Comparison of ENCODE assay signal across 1 cellular context in the genomic region with DNA sequence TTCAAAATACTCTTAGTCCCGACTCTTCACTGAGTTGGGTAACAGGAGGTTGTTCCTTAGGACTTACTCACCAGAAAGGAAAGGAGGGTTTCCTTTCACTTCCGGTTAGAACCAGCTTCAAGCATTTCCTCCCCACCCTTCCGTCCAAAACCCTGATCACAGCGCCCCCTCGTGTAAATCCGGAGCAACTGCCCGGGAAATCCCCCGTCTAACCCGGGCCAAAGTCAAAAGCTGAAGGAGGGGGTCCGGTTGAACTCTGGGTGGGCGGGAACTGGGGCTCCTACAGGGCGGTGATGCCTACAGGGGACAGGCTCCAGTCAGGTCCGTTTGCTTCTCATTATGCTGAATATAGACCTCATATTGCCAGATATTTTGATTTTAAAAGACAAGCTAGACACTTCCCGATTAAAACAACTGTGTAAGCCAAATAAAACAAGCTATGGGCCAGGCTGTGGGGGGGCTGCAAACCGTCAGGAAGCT.
TF ChIP-seq lines count a peak whose summit lies in the region.

No MANE protein-coding gene starts in this region.

TF ChIP-seq in HepG2, 621 proteins besides CTCF, POLR2A, EP300 and RAD21 (continued from another document and continues in another):
- TF ChIP-seq, protein P1, sequence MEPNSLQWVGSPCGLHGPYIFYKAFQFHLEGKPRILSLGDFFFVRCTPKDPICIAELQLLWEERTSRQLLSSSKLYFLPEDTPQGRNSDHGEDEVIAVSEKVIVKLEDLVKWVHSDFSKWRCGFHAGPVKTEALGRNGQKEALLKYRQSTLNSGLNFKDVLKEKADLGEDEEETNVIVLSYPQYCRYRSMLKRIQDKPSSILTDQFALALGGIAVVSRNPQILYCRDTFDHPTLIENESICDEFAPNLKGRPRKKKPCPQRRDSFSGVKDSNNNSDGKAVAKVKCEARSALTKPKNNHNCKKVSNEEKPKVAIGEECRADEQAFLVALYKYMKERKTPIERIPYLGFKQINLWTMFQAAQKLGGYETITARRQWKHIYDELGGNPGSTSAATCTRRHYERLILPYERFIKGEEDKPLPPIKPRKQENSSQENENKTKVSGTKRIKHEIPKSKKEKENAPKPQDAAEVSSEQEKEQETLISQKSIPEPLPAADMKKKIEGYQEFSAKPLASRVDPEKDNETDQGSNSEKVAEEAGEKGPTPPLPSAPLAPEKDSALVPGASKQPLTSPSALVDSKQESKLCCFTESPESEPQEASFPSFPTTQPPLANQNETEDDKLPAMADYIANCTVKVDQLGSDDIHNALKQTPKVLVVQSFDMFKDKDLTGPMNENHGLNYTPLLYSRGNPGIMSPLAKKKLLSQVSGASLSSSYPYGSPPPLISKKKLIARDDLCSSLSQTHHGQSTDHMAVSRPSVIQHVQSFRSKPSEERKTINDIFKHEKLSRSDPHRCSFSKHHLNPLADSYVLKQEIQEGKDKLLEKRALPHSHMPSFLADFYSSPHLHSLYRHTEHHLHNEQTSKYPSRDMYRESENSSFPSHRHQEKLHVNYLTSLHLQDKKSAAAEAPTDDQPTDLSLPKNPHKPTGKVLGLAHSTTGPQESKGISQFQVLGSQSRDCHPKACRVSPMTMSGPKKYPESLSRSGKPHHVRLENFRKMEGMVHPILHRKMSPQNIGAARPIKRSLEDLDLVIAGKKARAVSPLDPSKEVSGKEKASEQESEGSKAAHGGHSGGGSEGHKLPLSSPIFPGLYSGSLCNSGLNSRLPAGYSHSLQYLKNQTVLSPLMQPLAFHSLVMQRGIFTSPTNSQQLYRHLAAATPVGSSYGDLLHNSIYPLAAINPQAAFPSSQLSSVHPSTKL (CRISPR knock-in tag; IDR thresholded peaks at IDR 0.05): peak; percentile 45
- no peak for TF ChIP-seq ZNF143 (CRISPR knock-in tag; IDR thresholded peaks at IDR 0.05)
- TF ChIP-seq CHCHD3 (CRISPR knock-in tag; IDR thresholded peaks at IDR 0.05): no peak
- TF ChIP-seq, protein P2, sequence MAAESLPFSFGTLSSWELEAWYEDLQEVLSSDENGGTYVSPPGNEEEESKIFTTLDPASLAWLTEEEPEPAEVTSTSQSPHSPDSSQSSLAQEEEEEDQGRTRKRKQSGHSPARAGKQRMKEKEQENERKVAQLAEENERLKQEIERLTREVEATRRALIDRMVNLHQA (CRISPR knock-in tag; IDR thresholded peaks at IDR 0.05): no peak
- TF ChIP-seq KLF16 (CRISPR knock-in tag; IDR thresholded peaks at IDR 0.05): peak in 1 of 2 experiments; percentile 58; a peak in 1 of 4 replicates
- TF ChIP-seq, protein P3, sequence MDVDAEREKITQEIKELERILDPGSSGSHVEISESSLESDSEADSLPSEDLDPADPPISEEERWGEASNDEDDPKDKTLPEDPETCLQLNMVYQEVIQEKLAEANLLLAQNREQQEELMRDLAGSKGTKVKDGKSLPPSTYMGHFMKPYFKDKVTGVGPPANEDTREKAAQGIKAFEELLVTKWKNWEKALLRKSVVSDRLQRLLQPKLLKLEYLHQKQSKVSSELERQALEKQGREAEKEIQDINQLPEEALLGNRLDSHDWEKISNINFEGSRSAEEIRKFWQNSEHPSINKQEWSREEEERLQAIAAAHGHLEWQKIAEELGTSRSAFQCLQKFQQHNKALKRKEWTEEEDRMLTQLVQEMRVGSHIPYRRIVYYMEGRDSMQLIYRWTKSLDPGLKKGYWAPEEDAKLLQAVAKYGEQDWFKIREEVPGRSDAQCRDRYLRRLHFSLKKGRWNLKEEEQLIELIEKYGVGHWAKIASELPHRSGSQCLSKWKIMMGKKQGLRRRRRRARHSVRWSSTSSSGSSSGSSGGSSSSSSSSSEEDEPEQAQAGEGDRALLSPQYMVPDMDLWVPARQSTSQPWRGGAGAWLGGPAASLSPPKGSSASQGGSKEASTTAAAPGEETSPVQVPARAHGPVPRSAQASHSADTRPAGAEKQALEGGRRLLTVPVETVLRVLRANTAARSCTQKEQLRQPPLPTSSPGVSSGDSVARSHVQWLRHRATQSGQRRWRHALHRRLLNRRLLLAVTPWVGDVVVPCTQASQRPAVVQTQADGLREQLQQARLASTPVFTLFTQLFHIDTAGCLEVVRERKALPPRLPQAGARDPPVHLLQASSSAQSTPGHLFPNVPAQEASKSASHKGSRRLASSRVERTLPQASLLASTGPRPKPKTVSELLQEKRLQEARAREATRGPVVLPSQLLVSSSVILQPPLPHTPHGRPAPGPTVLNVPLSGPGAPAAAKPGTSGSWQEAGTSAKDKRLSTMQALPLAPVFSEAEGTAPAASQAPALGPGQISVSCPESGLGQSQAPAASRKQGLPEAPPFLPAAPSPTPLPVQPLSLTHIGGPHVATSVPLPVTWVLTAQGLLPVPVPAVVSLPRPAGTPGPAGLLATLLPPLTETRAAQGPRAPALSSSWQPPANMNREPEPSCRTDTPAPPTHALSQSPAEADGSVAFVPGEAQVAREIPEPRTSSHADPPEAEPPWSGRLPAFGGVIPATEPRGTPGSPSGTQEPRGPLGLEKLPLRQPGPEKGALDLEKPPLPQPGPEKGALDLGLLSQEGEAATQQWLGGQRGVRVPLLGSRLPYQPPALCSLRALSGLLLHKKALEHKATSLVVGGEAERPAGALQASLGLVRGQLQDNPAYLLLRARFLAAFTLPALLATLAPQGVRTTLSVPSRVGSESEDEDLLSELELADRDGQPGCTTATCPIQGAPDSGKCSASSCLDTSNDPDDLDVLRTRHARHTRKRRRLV (CRISPR knock-in tag; IDR thresholded peaks at IDR 0.05): peak; percentile 74; the same call in 1 of the 2 replicates
- no peak for TF ChIP-seq ZNF547 (CRISPR knock-in tag; IDR thresholded peaks at IDR 0.05)
- TF ChIP-seq ZBTB3 (CRISPR knock-in tag; IDR thresholded peaks at IDR 0.05; ENCODE audit: borderline replicate concordance, low read depth): no peak
- TF ChIP-seq RBM22 (optimal IDR thresholded peaks at IDR 0.05; ENCODE audit: low read length): no peak
- 0 out of 2 replicates have a peak, but pooled peaks have one; percentile 22 for TF ChIP-seq ZNF264 (CRISPR knock-in tag; IDR thresholded peaks at IDR 0.05)
- no peak for TF ChIP-seq ZNF350 (CRISPR knock-in tag; IDR thresholded peaks at IDR 0.05; ENCODE audit: borderline replicate concordance, low read depth)
- TF ChIP-seq SPEN (CRISPR knock-in tag; IDR thresholded peaks at IDR 0.05; ENCODE audit: low read depth): 0 out of 2 replicates have a peak, but pooled peaks have one; percentile 20
- TF ChIP-seq, protein P4, sequence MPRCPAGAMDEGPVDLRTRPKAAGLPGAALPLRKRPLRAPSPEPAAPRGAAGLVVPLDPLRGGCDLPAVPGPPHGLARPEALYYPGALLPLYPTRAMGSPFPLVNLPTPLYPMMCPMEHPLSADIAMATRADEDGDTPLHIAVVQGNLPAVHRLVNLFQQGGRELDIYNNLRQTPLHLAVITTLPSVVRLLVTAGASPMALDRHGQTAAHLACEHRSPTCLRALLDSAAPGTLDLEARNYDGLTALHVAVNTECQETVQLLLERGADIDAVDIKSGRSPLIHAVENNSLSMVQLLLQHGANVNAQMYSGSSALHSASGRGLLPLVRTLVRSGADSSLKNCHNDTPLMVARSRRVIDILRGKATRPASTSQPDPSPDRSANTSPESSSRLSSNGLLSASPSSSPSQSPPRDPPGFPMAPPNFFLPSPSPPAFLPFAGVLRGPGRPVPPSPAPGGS (CRISPR knock-in tag; IDR thresholded peaks at IDR 0.05): no peak
- TF ChIP-seq ESRRA (CRISPR knock-in tag; IDR thresholded peaks at IDR 0.05; ENCODE audit: low read depth): peak; percentile 36; the same call in 1 of the 2 replicates
- no peak for TF ChIP-seq MIXL1 (CRISPR knock-in tag; IDR thresholded peaks at IDR 0.05)
- TF ChIP-seq KAT8 (CRISPR knock-in tag; IDR thresholded peaks at IDR 0.05): peak; percentile 78
- TF ChIP-seq SNAI1 (CRISPR knock-in tag; IDR thresholded peaks at IDR 0.05; ENCODE audit: borderline replicate concordance): no peak
- TF ChIP-seq, protein P5, sequence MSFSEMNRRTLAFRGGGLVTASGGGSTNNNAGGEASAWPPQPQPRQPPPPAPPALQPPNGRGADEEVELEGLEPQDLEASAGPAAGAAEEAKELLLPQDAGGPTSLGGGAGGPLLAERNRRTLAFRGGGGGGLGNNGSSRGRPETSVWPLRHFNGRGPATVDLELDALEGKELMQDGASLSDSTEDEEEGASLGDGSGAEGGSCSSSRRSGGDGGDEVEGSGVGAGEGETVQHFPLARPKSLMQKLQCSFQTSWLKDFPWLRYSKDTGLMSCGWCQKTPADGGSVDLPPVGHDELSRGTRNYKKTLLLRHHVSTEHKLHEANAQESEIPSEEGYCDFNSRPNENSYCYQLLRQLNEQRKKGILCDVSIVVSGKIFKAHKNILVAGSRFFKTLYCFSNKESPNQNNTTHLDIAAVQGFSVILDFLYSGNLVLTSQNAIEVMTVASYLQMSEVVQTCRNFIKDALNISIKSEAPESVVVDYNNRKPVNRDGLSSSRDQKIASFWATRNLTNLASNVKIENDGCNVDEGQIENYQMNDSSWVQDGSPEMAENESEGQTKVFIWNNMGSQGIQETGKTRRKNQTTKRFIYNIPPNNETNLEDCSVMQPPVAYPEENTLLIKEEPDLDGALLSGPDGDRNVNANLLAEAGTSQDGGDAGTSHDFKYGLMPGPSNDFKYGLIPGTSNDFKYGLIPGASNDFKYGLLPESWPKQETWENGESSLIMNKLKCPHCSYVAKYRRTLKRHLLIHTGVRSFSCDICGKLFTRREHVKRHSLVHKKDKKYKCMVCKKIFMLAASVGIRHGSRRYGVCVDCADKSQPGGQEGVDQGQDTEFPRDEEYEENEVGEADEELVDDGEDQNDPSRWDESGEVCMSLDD (CRISPR knock-in tag; IDR thresholded peaks at IDR 0.05; ENCODE audit: borderline replicate concordance): no peak; the same call in 1 of the 2 replicates
- no peak for TF ChIP-seq NONO (IDR thresholded peaks at IDR 0.05)
- TF ChIP-seq NONO (CRISPR knock-in tag; conservative IDR thresholded peaks at IDR 0.05): 0 out of 2 replicates have a peak, but pooled peaks have one; percentile 36
- TF ChIP-seq, protein P6, sequence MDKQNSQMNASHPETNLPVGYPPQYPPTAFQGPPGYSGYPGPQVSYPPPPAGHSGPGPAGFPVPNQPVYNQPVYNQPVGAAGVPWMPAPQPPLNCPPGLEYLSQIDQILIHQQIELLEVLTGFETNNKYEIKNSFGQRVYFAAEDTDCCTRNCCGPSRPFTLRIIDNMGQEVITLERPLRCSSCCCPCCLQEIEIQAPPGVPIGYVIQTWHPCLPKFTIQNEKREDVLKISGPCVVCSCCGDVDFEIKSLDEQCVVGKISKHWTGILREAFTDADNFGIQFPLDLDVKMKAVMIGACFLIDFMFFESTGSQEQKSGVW (CRISPR knock-in tag; IDR thresholded peaks at IDR 0.05; ENCODE audit: borderline replicate concordance): no peak
- TF ChIP-seq SAP130 (CRISPR knock-in tag; IDR thresholded peaks at IDR 0.05; ENCODE audit: low read depth): peak; percentile 56; the same call in 1 of the 2 replicates
- no peak for TF ChIP-seq ATM (IDR thresholded peaks at IDR 0.05; ENCODE audit: borderline replicate concordance)
- TF ChIP-seq KDM2A (CRISPR knock-in tag; IDR thresholded peaks at IDR 0.05; ENCODE audit: borderline replicate concordance, low read depth): peak; percentile 71; the same call in 1 of the 2 replicates
- TF ChIP-seq, protein P7, sequence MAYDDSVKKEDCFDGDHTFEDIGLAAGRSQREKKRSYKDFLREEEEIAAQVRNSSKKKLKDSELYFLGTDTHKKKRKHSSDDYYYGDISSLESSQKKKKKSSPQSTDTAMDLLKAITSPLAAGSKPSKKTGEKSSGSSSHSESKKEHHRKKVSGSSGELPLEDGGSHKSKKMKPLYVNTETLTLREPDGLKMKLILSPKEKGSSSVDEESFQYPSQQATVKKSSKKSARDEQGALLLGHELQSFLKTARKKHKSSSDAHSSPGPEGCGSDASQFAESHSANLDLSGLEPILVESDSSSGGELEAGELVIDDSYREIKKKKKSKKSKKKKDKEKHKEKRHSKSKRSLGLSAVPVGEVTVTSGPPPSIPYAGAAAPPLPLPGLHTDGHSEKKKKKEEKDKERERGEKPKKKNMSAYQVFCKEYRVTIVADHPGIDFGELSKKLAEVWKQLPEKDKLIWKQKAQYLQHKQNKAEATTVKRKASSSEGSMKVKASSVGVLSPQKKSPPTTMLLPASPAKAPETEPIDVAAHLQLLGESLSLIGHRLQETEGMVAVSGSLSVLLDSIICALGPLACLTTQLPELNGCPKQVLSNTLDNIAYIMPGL (CRISPR knock-in tag; IDR thresholded peaks at IDR 0.05; ENCODE audit: borderline replicate concordance in 1 of 2, low read depth in 1 of 2): peak in 1 of 2 experiments; percentile 68; a peak in 3 of 4 replicates
- TF ChIP-seq SNAPC2 (CRISPR knock-in tag; IDR thresholded peaks at IDR 0.05): no peak
- TF ChIP-seq ZNF260 (CRISPR knock-in tag; IDR thresholded peaks at IDR 0.05; ENCODE audit: borderline replicate concordance, low read depth): no peak
- no peak for TF ChIP-seq NR2F6 (IDR thresholded peaks at IDR 0.05)
- 0 out of 2 replicates have a peak, but pooled peaks have one; percentile 20 for TF ChIP-seq NR2F6 (CRISPR knock-in tag; IDR thresholded peaks at IDR 0.05)
- TF ChIP-seq, protein P8, sequence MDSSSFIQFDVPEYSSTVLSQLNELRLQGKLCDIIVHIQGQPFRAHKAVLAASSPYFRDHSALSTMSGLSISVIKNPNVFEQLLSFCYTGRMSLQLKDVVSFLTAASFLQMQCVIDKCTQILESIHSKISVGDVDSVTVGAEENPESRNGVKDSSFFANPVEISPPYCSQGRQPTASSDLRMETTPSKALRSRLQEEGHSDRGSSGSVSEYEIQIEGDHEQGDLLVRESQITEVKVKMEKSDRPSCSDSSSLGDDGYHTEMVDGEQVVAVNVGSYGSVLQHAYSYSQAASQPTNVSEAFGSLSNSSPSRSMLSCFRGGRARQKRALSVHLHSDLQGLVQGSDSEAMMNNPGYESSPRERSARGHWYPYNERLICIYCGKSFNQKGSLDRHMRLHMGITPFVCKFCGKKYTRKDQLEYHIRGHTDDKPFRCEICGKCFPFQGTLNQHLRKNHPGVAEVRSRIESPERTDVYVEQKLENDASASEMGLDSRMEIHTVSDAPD (CRISPR knock-in tag; IDR thresholded peaks at IDR 0.05): no peak
- TF ChIP-seq, protein P9, sequence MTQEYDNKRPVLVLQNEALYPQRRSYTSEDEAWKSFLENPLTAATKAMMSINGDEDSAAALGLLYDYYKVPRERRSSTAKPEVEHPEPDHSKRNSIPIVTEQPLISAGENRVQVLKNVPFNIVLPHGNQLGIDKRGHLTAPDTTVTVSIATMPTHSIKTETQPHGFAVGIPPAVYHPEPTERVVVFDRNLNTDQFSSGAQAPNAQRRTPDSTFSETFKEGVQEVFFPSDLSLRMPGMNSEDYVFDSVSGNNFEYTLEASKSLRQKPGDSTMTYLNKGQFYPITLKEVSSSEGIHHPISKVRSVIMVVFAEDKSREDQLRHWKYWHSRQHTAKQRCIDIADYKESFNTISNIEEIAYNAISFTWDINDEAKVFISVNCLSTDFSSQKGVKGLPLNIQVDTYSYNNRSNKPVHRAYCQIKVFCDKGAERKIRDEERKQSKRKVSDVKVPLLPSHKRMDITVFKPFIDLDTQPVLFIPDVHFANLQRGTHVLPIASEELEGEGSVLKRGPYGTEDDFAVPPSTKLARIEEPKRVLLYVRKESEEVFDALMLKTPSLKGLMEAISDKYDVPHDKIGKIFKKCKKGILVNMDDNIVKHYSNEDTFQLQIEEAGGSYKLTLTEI (CRISPR knock-in tag; conservative IDR thresholded peaks at IDR 0.05): no peak
- TF ChIP-seq ZNF567 (CRISPR knock-in tag; IDR thresholded peaks at IDR 0.05; ENCODE audit: borderline replicate concordance): no peak
- TF ChIP-seq, protein P10, sequence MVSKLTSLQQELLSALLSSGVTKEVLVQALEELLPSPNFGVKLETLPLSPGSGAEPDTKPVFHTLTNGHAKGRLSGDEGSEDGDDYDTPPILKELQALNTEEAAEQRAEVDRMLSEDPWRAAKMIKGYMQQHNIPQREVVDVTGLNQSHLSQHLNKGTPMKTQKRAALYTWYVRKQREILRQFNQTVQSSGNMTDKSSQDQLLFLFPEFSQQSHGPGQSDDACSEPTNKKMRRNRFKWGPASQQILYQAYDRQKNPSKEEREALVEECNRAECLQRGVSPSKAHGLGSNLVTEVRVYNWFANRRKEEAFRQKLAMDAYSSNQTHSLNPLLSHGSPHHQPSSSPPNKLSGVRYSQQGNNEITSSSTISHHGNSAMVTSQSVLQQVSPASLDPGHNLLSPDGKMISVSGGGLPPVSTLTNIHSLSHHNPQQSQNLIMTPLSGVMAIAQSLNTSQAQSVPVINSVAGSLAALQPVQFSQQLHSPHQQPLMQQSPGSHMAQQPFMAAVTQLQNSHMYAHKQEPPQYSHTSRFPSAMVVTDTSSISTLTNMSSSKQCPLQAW (CRISPR knock-in tag; IDR thresholded peaks at IDR 0.05): peak; percentile 42; the same call in 1 of the 2 replicates
